ENCODE assay signal across 1 cellular context in genomic region chr2:197969391-197969893, GRCh38.
TF ChIP-seq lines count a peak whose summit lies in the region.

No MANE protein-coding gene starts in this region.

TF ChIP-seq in K562, 482 proteins besides CTCF, POLR2A, EP300 and RAD21 (continued from another document and continues in another):
- no peak for TF ChIP-seq CTCFL (IDR thresholded peaks at IDR 0.05; ENCODE audit: borderline replicate concordance, insufficient read depth, low read depth, low read length, poor library complexity, severe bottlenecking)
- no peak for TF ChIP-seq PBX2 (CRISPR knock-in tag; IDR thresholded peaks at IDR 0.05; ENCODE audit: low read depth)
- TF ChIP-seq PBX2 (tag; conservative IDR thresholded peaks at IDR 0.05; ENCODE audit: low read depth), result peak; percentile 83
- TF ChIP-seq HLTF (IDR thresholded peaks at IDR 0.05), result no peak
- no peak for TF ChIP-seq GABPA (tag; conservative IDR thresholded peaks at IDR 0.05; ENCODE audit: low read depth)
- no peak for TF ChIP-seq ARID3B (CRISPR knock-in tag; IDR thresholded peaks at IDR 0.05; ENCODE audit: borderline replicate concordance)
- no peak for TF ChIP-seq FOXK2 (conservative IDR thresholded peaks at IDR 0.05 in 1 of 2, IDR thresholded peaks at IDR 0.05 in 1 of 2; ENCODE audit: low read depth in 2 of 2)
- no peak for TF ChIP-seq SRF (CRISPR knock-in tag; IDR thresholded peaks at IDR 0.05)
- TF ChIP-seq CBX8 (IDR thresholded peaks at IDR 0.05; ENCODE audit: borderline replicate concordance, extremely low read depth, low read depth, low read length, poor library complexity, severe bottlenecking), result no peak
- no peak for TF ChIP-seq CHCHD3 (CRISPR knock-in tag; IDR thresholded peaks at IDR 0.05)
- no peak for TF ChIP-seq E2F8 (IDR thresholded peaks at IDR 0.05; ENCODE audit: low read depth, partially characterized antibody)
- TF ChIP-seq OTX1 (CRISPR knock-in tag; IDR thresholded peaks at IDR 0.05), result no peak
- TF ChIP-seq ZNF280A (IDR thresholded peaks at IDR 0.05; ENCODE audit: low read depth, partially characterized antibody), result no peak
- no peak for TF ChIP-seq SRSF9 (IDR thresholded peaks at IDR 0.05; ENCODE audit: borderline replicate concordance, low read depth, low read length)
- TF ChIP-seq ARID4B (CRISPR knock-in tag; IDR thresholded peaks at IDR 0.05), result no peak
- TF ChIP-seq LARP7 (IDR thresholded peaks at IDR 0.05), result no peak
- no peak for TF ChIP-seq ZFPM2 (CRISPR knock-in tag; IDR thresholded peaks at IDR 0.05)
- TF ChIP-seq POLR3A (IDR thresholded peaks at IDR 0.05; ENCODE audit: borderline replicate concordance, extremely low read depth, insufficient read depth, insufficient read length), result no peak
- TF ChIP-seq RFX7 (CRISPR knock-in tag; IDR thresholded peaks at IDR 0.05), result no peak
- TF ChIP-seq ZNF239 (CRISPR knock-in tag; IDR thresholded peaks at IDR 0.05), result no peak
- no peak for TF ChIP-seq SAP30 (IDR thresholded peaks at IDR 0.05; ENCODE audit: borderline replicate concordance, insufficient read depth, low read depth, low read length, poor library complexity, severe bottlenecking)
- no peak for TF ChIP-seq RAD51 (IDR thresholded peaks at IDR 0.05; ENCODE audit: borderline replicate concordance, low read depth)
- no peak for TF ChIP-seq BDP1 (IDR thresholded peaks at IDR 0.05; ENCODE audit: insufficient read depth, insufficient read length)
- TF ChIP-seq ZZZ3 (IDR thresholded peaks at IDR 0.05), result no peak
- no peak for TF ChIP-seq CHD7 (IDR thresholded peaks at IDR 0.05; ENCODE audit: low read depth, low read length)
- peak; percentile 10 for TF ChIP-seq CCNT2 (IDR thresholded peaks at IDR 0.05; ENCODE audit: borderline replicate concordance, extremely low read depth, insufficient read length, low read depth, low read length)
